9 cellular contexts compared by ENCODE assay signal in genomic region chr9:12785251-12785880, GRCh38. TPM values are rescaled to one million over a fixed set of nuclear protein-coding genes. Genes with fewer than 3 reads are reported as not detected.
A peak's percentile ranks its signal among the peaks of the same experiment; 100 is the strongest.
DNase-seq lines count a peak whose midpoint lies in the region; ATAC-seq and TF ChIP-seq lines count a peak whose summit lies in the region.
"Had no signal": no experiment of that assay in that cellular context is flagged by ENCODE, and none has a peak within 500 bp of the region (broad histone marks: within the 10 kb centered on the region; RNA-seq: fewer than 3 reads in every experiment).

No MANE protein-coding gene starts in this region.

- H3K9me3 ChIP-seq in esophagus (ENCODE audit: control insufficient read depth in 2 of 2, insufficient read depth in 1 of 2, low read depth in 1 of 2, low read length in 1 of 2): no peaks in the 10 kb centered on the region

- H3K36me3 ChIP-seq in ACC112 (ENCODE audit: insufficient read depth, low read length): peaks cover 19% of the 10 kb centered on the region
- H3K36me3 ChIP-seq in esophagus (ENCODE audit: control insufficient read depth in 2 of 2, insufficient read depth in 2 of 2, low read length in 1 of 2): no peaks in the 10 kb centered on the region

- H3K4me1 Mint-ChIP-seq in nephron progenitor cell: peaks cover 24% of the 10 kb centered on the region
- no peaks in the 10 kb centered on the region for H3K4me1 Mint-ChIP-seq in activated T-cell treated with anti-CD3 and anti-CD28 coated beads, Interleukin-2, amount 50 U/mL, for 4 hours (ENCODE audit: low read depth)

- DNase-seq in NCI-H2196 (lab: John Stamatoyannopoulos, UW; ENCODE audit: unreplicated experiment) (peak; percentile 64), nephron progenitor cell (no peak), NAMALWA (ENCODE audit: low spot score) (no peak), GM10248 (ENCODE audit: extremely low spot score) (no peak)
- no peak for DNase-seq in activated T-cell treated with anti-CD3 and anti-CD28 coated beads, Interleukin-2, amount 50 U/mL, for 4 hours
- DNase-seq: activated CD4-positive, alpha-beta T cell treated with anti-CD3 and anti-CD28 coated beads for 48 hours had no signal

- H2AFZ ChIP-seq in ACC112 (ENCODE audit: low read length, unreplicated experiment): no peak overlapping the region

- peak overlapping the region; percentile 28; the same call in 1 of the 2 replicates for H3K4me3 ChIP-seq in ACC112 (ENCODE audit: low read depth, low read length)
- H3K4me3 ChIP-seq in esophagus (ENCODE audit: low read depth in 1 of 2, low read length in 2 of 2): no peak overlapping the region

- no peaks in the 10 kb centered on the region for H3K27me3 ChIP-seq in ACC112 (ENCODE audit: insufficient read depth, low read length)
- H3K27me3 ChIP-seq in esophagus (ENCODE audit: control insufficient read depth in 1 of 2, insufficient read depth in 2 of 2, low read length in 2 of 2): no peaks in the 10 kb centered on the region

- TF ChIP-seq CTCF in nephron progenitor cell (IDR thresholded peaks at IDR 0.05): no peak
- TF ChIP-seq CTCF in GM10248 (IDR thresholded peaks at IDR 0.05; ENCODE audit: control extremely low read depth, extremely low read depth, low read depth, missing control alignments): no peak

- H3K27me3 Mint-ChIP-seq in nephron progenitor cell (ENCODE audit: low read depth, poor library complexity): no peaks in the 10 kb centered on the region
- no peaks in the 10 kb centered on the region for H3K27me3 Mint-ChIP-seq in activated T-cell treated with anti-CD3 and anti-CD28 coated beads, Interleukin-2, amount 50 U/mL, for 4 hours (ENCODE audit: low read depth)

- H3K4me1 ChIP-seq in ACC112 (ENCODE audit: control insufficient read depth, insufficient read depth, low read length, unreplicated experiment) (peaks cover 44% of the 10 kb centered on the region), esophagus (ENCODE audit: control insufficient read depth in 2 of 2, insufficient read depth in 2 of 2, low read length in 1 of 2) (peaks cover 2 to 4% of the 10 kb centered on the region in 2 donors)

- WGBS in esophagus, 2 donors: 25% methylated on average over 3 of the region's 3 CpGs

- peaks cover 64% of the 10 kb centered on the region for H3K79me2 ChIP-seq in ACC112 (ENCODE audit: control insufficient read depth, insufficient read depth, low read length, unreplicated experiment)

- H3K27ac ChIP-seq in ACC112 (ENCODE audit: low read depth, low read length) (peak overlapping the region; percentile 97), esophagus (ENCODE audit: low read depth in 2 of 2, low read length in 1 of 2) (peak overlapping the region; percentile 57 to 77)

- CTCF ChIA-PET in GM10248 (lab: Yijun Ruan, JAX): interaction anchor here (1.2 to 2.6 kb wide), 3 partner anchors 9 to 29 kb away, joined by 3 to 11 read pairs (median 4); partner anchors contain the start of gene LURAP1L

- POLR2A ChIA-PET in GM10248 (lab: Yijun Ruan, JAX): no interaction called here

- H3K36me3 Mint-ChIP-seq in nephron progenitor cell (ENCODE audit: low read depth): peaks cover 33% of the 10 kb centered on the region
- no peaks in the 10 kb centered on the region for H3K36me3 Mint-ChIP-seq in activated T-cell treated with anti-CD3 and anti-CD28 coated beads, Interleukin-2, amount 50 U/mL, for 4 hours (ENCODE audit: insufficient read depth)

- H3K4me3 Mint-ChIP-seq in nephron progenitor cell: peak overlapping the region; percentile 4
- H3K4me3 Mint-ChIP-seq in activated T-cell treated with anti-CD3 and anti-CD28 coated beads, Interleukin-2, amount 50 U/mL, for 4 hours: no peak overlapping the region

- H3K27ac Mint-ChIP-seq in nephron progenitor cell: peak overlapping the region; percentile 97

- no peak for ATAC-seq in HG03571 (IDR thresholded peaks at IDR 0.05; ENCODE audit: unreplicated experiment)
- no peak for ATAC-seq in activated T-cell treated with anti-CD3 and anti-CD28 coated beads, Interleukin-2, amount 50 U/mL, for 4 hours

- peaks cover 38% of the 10 kb centered on the region for H3K9me3 Mint-ChIP-seq in nephron progenitor cell
- peaks cover 18% of the 10 kb centered on the region for H3K9me3 Mint-ChIP-seq in activated T-cell treated with anti-CD3 and anti-CD28 coated beads, Interleukin-2, amount 50 U/mL, for 4 hours

RNA-seq across cellular contexts. Expression of gene LURAP1L, which starts 10.5 kb away (rescaled TPM):
- polyA plus RNA-seq in esophagus: 1 to 10 TPM; 1.9 to 3.1 TPM
- not detected for total RNA-seq in activated T-cell treated with anti-CD3 and anti-CD28 coated beads, Interleukin-2, amount 50 U/mL, for 4 hours
